In the genomic region with DNA sequence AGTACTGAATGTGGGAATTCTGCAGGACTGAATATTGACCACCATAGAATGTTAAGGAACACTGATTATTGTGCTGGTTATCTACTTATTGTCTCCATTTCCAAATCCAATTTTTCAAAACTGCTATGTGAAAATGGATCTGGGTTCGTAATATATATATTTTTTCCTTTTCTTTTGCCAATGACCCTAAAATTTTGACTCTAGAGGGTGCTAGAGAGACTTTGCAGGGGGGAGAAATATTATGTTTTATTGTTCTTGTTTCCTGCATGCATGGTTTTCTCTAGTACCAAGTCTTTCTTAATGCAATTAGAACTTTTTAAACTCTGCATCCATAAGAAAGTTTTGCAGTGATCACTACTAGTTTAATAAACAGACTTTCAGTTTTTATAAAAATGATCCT, we compare ENCODE assay signal across 2 cellular contexts.
TF ChIP-seq lines count a peak whose summit lies in the region.

No MANE protein-coding gene starts in this region.

TF ChIP-seq in liver, 16 proteins besides CTCF, POLR2A, EP300 and RAD21 (continued from another document):
- TF ChIP-seq, protein P1, sequence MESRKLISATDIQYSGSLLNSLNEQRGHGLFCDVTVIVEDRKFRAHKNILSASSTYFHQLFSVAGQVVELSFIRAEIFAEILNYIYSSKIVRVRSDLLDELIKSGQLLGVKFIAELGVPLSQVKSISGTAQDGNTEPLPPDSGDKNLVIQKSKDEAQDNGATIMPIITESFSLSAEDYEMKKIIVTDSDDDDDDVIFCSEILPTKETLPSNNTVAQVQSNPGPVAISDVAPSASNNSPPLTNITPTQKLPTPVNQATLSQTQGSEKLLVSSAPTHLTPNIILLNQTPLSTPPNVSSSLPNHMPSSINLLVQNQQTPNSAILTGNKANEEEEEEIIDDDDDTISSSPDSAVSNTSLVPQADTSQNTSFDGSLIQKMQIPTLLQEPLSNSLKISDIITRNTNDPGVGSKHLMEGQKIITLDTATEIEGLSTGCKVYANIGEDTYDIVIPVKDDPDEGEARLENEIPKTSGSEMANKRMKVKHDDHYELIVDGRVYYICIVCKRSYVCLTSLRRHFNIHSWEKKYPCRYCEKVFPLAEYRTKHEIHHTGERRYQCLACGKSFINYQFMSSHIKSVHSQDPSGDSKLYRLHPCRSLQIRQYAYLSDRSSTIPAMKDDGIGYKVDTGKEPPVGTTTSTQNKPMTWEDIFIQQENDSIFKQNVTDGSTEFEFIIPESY (IDR thresholded peaks at IDR 0.05), result no peak
- TF ChIP-seq JUND (IDR thresholded peaks at IDR 0.05) (no peak), NR2F2 (IDR thresholded peaks at IDR 0.05) (no peak), FOXA2 (IDR thresholded peaks at IDR 0.05) (no peak), SP1 (IDR thresholded peaks at IDR 0.05) (no peak), ATF3 (IDR thresholded peaks at IDR 0.05) (no peak), HNF4G (IDR thresholded peaks at IDR 0.05) (no peak), HNF4A (conservative IDR thresholded peaks at IDR 0.05) (no peak), YY1 (IDR thresholded peaks at IDR 0.05) (no peak), GABPA (IDR thresholded peaks at IDR 0.05 in 1 of 2, conservative IDR thresholded peaks at IDR 0.05 in 1 of 2) (no peak), TAF1 (conservative IDR thresholded peaks at IDR 0.05) (no peak), RXRA (IDR thresholded peaks at IDR 0.05) (no peak)

TF ChIP-seq in HepG2, 621 proteins besides CTCF, POLR2A, EP300 and RAD21 (continued from another document):
- TF ChIP-seq, protein P2, sequence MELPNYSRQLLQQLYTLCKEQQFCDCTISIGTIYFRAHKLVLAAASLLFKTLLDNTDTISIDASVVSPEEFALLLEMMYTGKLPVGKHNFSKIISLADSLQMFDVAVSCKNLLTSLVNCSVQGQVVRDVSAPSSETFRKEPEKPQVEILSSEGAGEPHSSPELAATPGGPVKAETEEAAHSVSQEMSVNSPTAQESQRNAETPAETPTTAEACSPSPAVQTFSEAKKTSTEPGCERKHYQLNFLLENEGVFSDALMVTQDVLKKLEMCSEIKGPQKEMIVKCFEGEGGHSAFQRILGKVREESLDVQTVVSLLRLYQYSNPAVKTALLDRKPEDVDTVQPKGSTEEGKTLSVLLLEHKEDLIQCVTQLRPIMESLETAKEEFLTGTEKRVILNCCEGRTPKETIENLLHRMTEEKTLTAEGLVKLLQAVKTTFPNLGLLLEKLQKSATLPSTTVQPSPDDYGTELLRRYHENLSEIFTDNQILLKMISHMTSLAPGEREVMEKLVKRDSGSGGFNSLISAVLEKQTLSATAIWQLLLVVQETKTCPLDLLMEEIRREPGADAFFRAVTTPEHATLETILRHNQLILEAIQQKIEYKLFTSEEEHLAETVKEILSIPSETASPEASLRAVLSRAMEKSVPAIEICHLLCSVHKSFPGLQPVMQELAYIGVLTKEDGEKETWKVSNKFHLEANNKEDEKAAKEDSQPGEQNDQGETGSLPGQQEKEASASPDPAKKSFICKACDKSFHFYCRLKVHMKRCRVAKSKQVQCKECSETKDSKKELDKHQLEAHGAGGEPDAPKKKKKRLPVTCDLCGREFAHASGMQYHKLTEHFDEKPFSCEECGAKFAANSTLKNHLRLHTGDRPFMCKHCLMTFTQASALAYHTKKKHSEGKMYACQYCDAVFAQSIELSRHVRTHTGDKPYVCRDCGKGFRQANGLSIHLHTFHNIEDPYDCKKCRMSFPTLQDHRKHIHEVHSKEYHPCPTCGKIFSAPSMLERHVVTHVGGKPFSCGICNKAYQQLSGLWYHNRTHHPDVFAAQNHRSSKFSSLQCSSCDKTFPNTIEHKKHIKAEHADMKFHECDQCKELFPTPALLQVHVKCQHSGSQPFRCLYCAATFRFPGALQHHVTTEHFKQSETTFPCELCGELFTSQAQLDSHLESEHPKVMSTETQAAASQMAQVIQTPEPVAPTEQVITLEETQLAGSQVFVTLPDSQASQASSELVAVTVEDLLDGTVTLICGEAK (IDR thresholded peaks at IDR 0.05), result no peak
- TF ChIP-seq, protein P2 (CRISPR knock-in tag; IDR thresholded peaks at IDR 0.05), result no peak
- no peak for TF ChIP-seq TEAD2 (CRISPR knock-in tag; IDR thresholded peaks at IDR 0.05)
- no peak for TF ChIP-seq ZFP82 (CRISPR knock-in tag; IDR thresholded peaks at IDR 0.05; ENCODE audit: borderline replicate concordance)
- TF ChIP-seq ZHX2 (IDR thresholded peaks at IDR 0.05; ENCODE audit: low read depth), result no peak
- no peak for TF ChIP-seq ZHX2 (CRISPR knock-in tag; IDR thresholded peaks at IDR 0.05; ENCODE audit: borderline replicate concordance)
- TF ChIP-seq, protein P3, sequence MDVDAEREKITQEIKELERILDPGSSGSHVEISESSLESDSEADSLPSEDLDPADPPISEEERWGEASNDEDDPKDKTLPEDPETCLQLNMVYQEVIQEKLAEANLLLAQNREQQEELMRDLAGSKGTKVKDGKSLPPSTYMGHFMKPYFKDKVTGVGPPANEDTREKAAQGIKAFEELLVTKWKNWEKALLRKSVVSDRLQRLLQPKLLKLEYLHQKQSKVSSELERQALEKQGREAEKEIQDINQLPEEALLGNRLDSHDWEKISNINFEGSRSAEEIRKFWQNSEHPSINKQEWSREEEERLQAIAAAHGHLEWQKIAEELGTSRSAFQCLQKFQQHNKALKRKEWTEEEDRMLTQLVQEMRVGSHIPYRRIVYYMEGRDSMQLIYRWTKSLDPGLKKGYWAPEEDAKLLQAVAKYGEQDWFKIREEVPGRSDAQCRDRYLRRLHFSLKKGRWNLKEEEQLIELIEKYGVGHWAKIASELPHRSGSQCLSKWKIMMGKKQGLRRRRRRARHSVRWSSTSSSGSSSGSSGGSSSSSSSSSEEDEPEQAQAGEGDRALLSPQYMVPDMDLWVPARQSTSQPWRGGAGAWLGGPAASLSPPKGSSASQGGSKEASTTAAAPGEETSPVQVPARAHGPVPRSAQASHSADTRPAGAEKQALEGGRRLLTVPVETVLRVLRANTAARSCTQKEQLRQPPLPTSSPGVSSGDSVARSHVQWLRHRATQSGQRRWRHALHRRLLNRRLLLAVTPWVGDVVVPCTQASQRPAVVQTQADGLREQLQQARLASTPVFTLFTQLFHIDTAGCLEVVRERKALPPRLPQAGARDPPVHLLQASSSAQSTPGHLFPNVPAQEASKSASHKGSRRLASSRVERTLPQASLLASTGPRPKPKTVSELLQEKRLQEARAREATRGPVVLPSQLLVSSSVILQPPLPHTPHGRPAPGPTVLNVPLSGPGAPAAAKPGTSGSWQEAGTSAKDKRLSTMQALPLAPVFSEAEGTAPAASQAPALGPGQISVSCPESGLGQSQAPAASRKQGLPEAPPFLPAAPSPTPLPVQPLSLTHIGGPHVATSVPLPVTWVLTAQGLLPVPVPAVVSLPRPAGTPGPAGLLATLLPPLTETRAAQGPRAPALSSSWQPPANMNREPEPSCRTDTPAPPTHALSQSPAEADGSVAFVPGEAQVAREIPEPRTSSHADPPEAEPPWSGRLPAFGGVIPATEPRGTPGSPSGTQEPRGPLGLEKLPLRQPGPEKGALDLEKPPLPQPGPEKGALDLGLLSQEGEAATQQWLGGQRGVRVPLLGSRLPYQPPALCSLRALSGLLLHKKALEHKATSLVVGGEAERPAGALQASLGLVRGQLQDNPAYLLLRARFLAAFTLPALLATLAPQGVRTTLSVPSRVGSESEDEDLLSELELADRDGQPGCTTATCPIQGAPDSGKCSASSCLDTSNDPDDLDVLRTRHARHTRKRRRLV (CRISPR knock-in tag; IDR thresholded peaks at IDR 0.05), result no peak
- no peak for TF ChIP-seq U2AF1 (optimal IDR thresholded peaks at IDR 0.05; ENCODE audit: low read depth, low read length)
- no peak for TF ChIP-seq ZNF580 (CRISPR knock-in tag; IDR thresholded peaks at IDR 0.05; ENCODE audit: borderline replicate concordance, low read depth)
TF ChIP-seq in HepG2: peak in this region for 0.
